In the genomic region with DNA sequence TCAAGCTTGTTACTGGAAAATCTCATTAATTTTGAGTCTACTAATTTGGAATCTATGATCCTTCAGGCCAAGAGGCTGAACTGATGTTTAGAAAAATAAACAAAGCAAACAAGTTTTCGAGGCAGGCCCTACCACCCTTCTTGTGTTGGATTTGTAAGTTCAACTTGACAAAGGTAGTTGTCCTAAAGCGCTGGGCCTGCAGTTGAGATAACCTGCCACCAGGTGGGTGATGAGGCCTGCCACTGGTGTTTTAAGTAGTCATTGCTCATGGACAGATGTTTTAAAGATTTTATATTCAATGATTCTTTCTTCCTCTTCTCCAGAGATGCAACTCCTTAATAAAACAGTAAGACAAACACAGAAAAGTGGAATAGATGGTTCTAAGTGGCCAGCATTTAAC, we compare ENCODE assay signal across 8 cellular contexts. TPM values are rescaled to one million over a fixed set of nuclear protein-coding genes. Genes with fewer than 3 reads are reported as not detected.
DNase-seq lines count a peak whose midpoint lies in the region; ATAC-seq and TF ChIP-seq lines count a peak whose summit lies in the region.
"Had no signal": no experiment of that assay in that cellular context is flagged by ENCODE, and none has a peak within 500 bp of the region (broad histone marks: within the 10 kb centered on the region; RNA-seq: fewer than 3 reads in every experiment).

No MANE protein-coding gene starts in this region.

- no peak overlapping the region for H3K4me3 ChIP-seq in right lobe of liver

- no peaks in the 10 kb centered on the region for H3K27me3 ChIP-seq in right lobe of liver

- H3K9me3 ChIP-seq in right lobe of liver = no peaks in the 10 kb centered on the region

- peaks cover 0 to 29% (median 14%) of the 10 kb centered on the region in 4 donors for H3K4me1 ChIP-seq in right lobe of liver

- POLR2A ChIA-PET in activated naive CD8-positive, alpha-beta T cell treated with anti-CD3 and anti-CD28 coated beads, Interleukin-2, amount 10 ng/mL, durations not matched to agents 7 days and 5 days (lab: Charles Lee) = interaction anchor here (0.5 kb wide), 1 partner anchor 535 kb away, joined by 4 read pairs; no protein-coding TSS in a partner anchor

- ATAC-seq in GM18867 (IDR thresholded peaks at IDR 0.05; ENCODE audit: unreplicated experiment) = peak; percentile 45
- peak; percentile 62 for ATAC-seq in activated naive CD8-positive, alpha-beta T cell treated with anti-CD3 and anti-CD28 coated beads, Interleukin-2, amount 10 ng/mL, durations not matched to agents 7 days and 5 days (ENCODE audit: low read depth)
- ATAC-seq in right lobe of liver = peak; percentile 41 to 62 (median 55)
- ATAC-seq in stimulated activated naive CD8-positive, alpha-beta T cell treated with anti-CD3 and anti-CD28 coated beads, Interleukin-15, Interleukin-2, amounts not matched to agents 100 U/mL and 50 U/mL, for 24 hours = no peak
- ATAC-seq in omental fat pad (ENCODE audit: low FRiP score) = no peak
- ATAC-seq in HG02938 (IDR thresholded peaks at IDR 0.05; ENCODE audit: unreplicated experiment) = no peak

- H3K27ac Mint-ChIP-seq in activated naive CD8-positive, alpha-beta T cell treated with anti-CD3 and anti-CD28 coated beads, Interleukin-2, amount 10 ng/mL, durations not matched to agents 7 days and 5 days = no peak overlapping the region

- H3K4me3 Mint-ChIP-seq in activated naive CD8-positive, alpha-beta T cell treated with anti-CD3 and anti-CD28 coated beads, Interleukin-2, amount 10 ng/mL, durations not matched to agents 7 days and 5 days = no peak overlapping the region

- WGBS in right lobe of liver (ENCODE audit: insufficient coverage, low coverage, low lambda C conversion rate, missing lambda C conversion rate) = 57% methylated on average over 2 of the region's 2 CpGs

- DNase-seq in RKO (ENCODE audit: low spot score) (peak; percentile 26), right lobe of liver (peak in 2 of 3 donors; percentile 58 to 75), omental fat pad (ENCODE audit: low spot score) (no peak)
- peak; percentile 52 for DNase-seq in activated naive CD8-positive, alpha-beta T cell treated with anti-CD3 and anti-CD28 coated beads, Interleukin-2, amount 10 ng/mL, durations not matched to agents 7 days and 5 days
- peak; percentile 59 for DNase-seq in stimulated activated naive CD8-positive, alpha-beta T cell treated with anti-CD3 and anti-CD28 coated beads, Interleukin-15, Interleukin-2, amounts not matched to agents 100 U/mL and 50 U/mL, for 24 hours

- TF ChIP-seq POLR2A in right lobe of liver (IDR thresholded peaks at IDR 0.05) = no peak

- TF ChIP-seq CTCF in right lobe of liver (IDR thresholded peaks at IDR 0.05) (peak; percentile 66 to 80 (median 76)), omental fat pad (IDR thresholded peaks at IDR 0.05) (no peak)

- intact Hi-C loops in right lobe of liver (cut with DNase I) = no loop called here

- peaks cover 12% of the 10 kb centered on the region for H3K27me3 Mint-ChIP-seq in activated naive CD8-positive, alpha-beta T cell treated with anti-CD3 and anti-CD28 coated beads, Interleukin-2, amount 10 ng/mL, durations not matched to agents 7 days and 5 days

- H3K9me3 Mint-ChIP-seq in activated naive CD8-positive, alpha-beta T cell treated with anti-CD3 and anti-CD28 coated beads, Interleukin-2, amount 10 ng/mL, durations not matched to agents 7 days and 5 days = no peaks in the 10 kb centered on the region

- no peaks in the 10 kb centered on the region for H3K36me3 ChIP-seq in right lobe of liver

- no peaks in the 10 kb centered on the region for H3K36me3 Mint-ChIP-seq in activated naive CD8-positive, alpha-beta T cell treated with anti-CD3 and anti-CD28 coated beads, Interleukin-2, amount 10 ng/mL, durations not matched to agents 7 days and 5 days

- H3K27ac ChIP-seq in right lobe of liver = peak overlapping the region in 2 of 3 donors; percentile 34 to 59

- H3K4me1 Mint-ChIP-seq in activated naive CD8-positive, alpha-beta T cell treated with anti-CD3 and anti-CD28 coated beads, Interleukin-2, amount 10 ng/mL, durations not matched to agents 7 days and 5 days = peaks cover 8% of the 10 kb centered on the region

RNA-seq across cellular contexts. Expression of gene ACVRL1, which starts 19.4 kb away (rescaled TPM):
- not detected for total RNA-seq in activated naive CD8-positive, alpha-beta T cell treated with anti-CD3 and anti-CD28 coated beads, Interleukin-2, amount 10 ng/mL, durations not matched to agents 7 days and 5 days
- total RNA-seq in right lobe of liver (10 to 100 TPM in 1 of 6 experiments, 1 to 10 TPM in 5; 2.9 to 10.7 (median 6.2) TPM), omental fat pad (100 to 1,000 TPM in 3 of 4 donors, 10 to 100 TPM in 1; 69.3 to 593 (median 113) TPM)
- total RNA-seq: activated CD8-positive, alpha-beta memory T cell treated with anti-CD3 and anti-CD28 coated beads for 36 hours had no signal

RNA-seq across cellular contexts. Expression of gene ACVR1B, which starts 24.8 kb away (rescaled TPM):
- 10 to 100 TPM in 1 of 2 experiments, 1 to 10 TPM in 1; 9.3 to 10.2 TPM for total RNA-seq in activated naive CD8-positive, alpha-beta T cell treated with anti-CD3 and anti-CD28 coated beads, Interleukin-2, amount 10 ng/mL, durations not matched to agents 7 days and 5 days
- total RNA-seq in right lobe of liver (10 to 100 TPM; 14.1 to 28.0 (median 25.0) TPM), omental fat pad (10 to 100 TPM; 15.9 to 42.2 (median 20.5) TPM)

RNA-seq across cellular contexts. Expression of gene ANKRD33, which starts 38.8 kb away (rescaled TPM):
- not detected for total RNA-seq in activated naive CD8-positive, alpha-beta T cell treated with anti-CD3 and anti-CD28 coated beads, Interleukin-2, amount 10 ng/mL, durations not matched to agents 7 days and 5 days
- total RNA-seq in right lobe of liver = 10 to 100 TPM in 1 of 6 experiments, 1 to 10 TPM in 2, not detected in 3; 1.1 to 10.5 (median 2.1) TPM
- total RNA-seq in omental fat pad = not detected
- total RNA-seq: activated CD8-positive, alpha-beta memory T cell treated with anti-CD3 and anti-CD28 coated beads for 36 hours had no signal

Comparison
In these comparisons a context has a peak if more than half of its experiments do, and no peak if none do; other contexts are left out.
1. ATAC-seq: peak in GM18867 (single experiment), activated naive CD8-positive, alpha-beta T cell treated with anti-CD3 and anti-CD28 coated beads, Interleukin-2, amount 10 ng/mL, durations not matched to agents 7 days and 5 days (single experiment) and right lobe of liver (4 of 4); none in stimulated activated naive CD8-positive, alpha-beta T cell treated with anti-CD3 and anti-CD28 coated beads, Interleukin-15, Interleukin-2, amounts not matched to agents 100 U/mL and 50 U/mL, for 24 hours (single experiment), omental fat pad (single experiment) and HG02938 (single experiment).
2. CTCF ChIP-seq: peak in right lobe of liver (4 of 4); none in omental fat pad (0 of 3).
3. RNA of gene ACVRL1, which starts 19.4 kb away (total RNA-seq): 69.3 to 593 TPM in omental fat pad; 2.9 to 10.7 TPM in right lobe of liver and not detected in activated naive CD8-positive, alpha-beta T cell treated with anti-CD3 and anti-CD28 coated beads, Interleukin-2, amount 10 ng/mL, durations not matched to agents 7 days and 5 days; every median in the first group is over 4 times any median in the second.